ENCODE assay signal across 20 cellular contexts in the genomic region with DNA sequence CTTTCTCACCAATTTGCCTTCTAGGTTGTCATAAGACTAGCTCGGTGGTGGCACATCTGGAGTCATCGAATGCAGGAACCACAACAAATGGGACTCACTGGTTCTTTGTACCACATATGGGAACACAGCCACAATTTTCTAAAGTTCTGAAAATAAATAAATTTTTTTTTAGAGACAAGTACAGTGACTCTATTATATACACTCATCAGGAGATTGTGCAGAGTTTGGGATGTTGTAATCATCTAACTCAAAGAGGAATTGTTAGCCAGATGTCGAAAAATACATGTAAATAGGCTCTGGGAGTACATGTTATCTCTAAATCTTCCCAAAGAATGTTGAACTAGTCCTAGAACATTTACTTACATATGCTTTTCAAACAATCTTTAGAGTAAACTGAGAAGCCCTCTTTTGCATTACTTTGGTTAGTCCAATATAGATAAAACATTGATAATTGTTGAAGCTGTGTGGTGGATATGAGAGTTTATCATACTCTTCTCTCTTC.
DNase-seq lines count a peak whose midpoint lies in the region; ATAC-seq and TF ChIP-seq lines count a peak whose summit lies in the region.
"Had no signal": no experiment of that assay in that cellular context is flagged by ENCODE, and none has a peak within 500 bp of the region (broad histone marks: within the 10 kb centered on the region; RNA-seq: fewer than 3 reads in every experiment).

No MANE protein-coding gene starts in this region.

- ATAC-seq in HG03095 (IDR thresholded peaks at IDR 0.05; ENCODE audit: unreplicated experiment): no peak
- ATAC-seq: activated naive CD8-positive, alpha-beta T cell treated with anti-CD3 and anti-CD28 coated beads, Interleukin-2, amount 50 U/mL, for 24 hours; activated T-helper 17 cell treated with anti-CD3 and anti-CD28 coated beads, Interleukin-2, amount 50 U/mL, for 72 hours had no signal

- no peak overlapping the region for H3K4me3 ChIP-seq in AG10803 (ENCODE audit: low read length)
- no peak overlapping the region for H3K4me3 ChIP-seq in fibroblast of pulmonary artery (replicated peaks; ENCODE audit: low read depth, low read length)
- H3K4me3 ChIP-seq: sigmoid colon, testis had no signal

- no peak for TF ChIP-seq CTCF in AG10803 (conservative IDR thresholded peaks at IDR 0.05; ENCODE audit: low read length)
- no peak for TF ChIP-seq CTCF in fibroblast of pulmonary artery (IDR thresholded peaks at IDR 0.05; ENCODE audit: low read length, missing control alignments)

- DNase-seq in AG10803 (ENCODE audit: low read depth): peak; percentile 37
- peak; percentile 62 to 63 for DNase-seq in NCI-H526 (lab: John Stamatoyannopoulos, UW)
- DNase-seq in fibroblast of pulmonary artery (ENCODE audit: low read depth): peak; percentile 89
- DNase-seq in medulla oblongata (ENCODE audit: extremely low spot score): peak; percentile 78
- no peak for DNase-seq in NCI-H345 treated with DMSO at 0.1 percent for 48 hours (lab: John Stamatoyannopoulos, UW; ENCODE audit: unreplicated experiment)
- no peak for DNase-seq in DMS114 treated with DMSO at 0.1 percent for 48 hours (lab: John Stamatoyannopoulos, UW; ENCODE audit: unreplicated experiment)
- no peak for DNase-seq in COLO668 (lab: John Stamatoyannopoulos, UW; ENCODE audit: unreplicated experiment)
- DNase-seq: ACHN; activated CD4-positive, alpha-beta T cell treated with anti-CD3 and anti-CD28 coated beads for 48 hours; activated naive CD8-positive, alpha-beta T cell treated with anti-CD3 and anti-CD28 coated beads, Interleukin-2, amount 50 U/mL, for 24 hours; erythroblast; naive B cell; NCI-H2171; NCI-H82; OCI-M1; SHP77 treated with DMSO at 0.1 percent for 48 hours; sigmoid colon; testis had no signal

Comparison
In these comparisons a context has a peak if more than half of its experiments do, and no peak if none do; other contexts are left out.
1. DNase-seq: peak in AG10803 (single experiment), NCI-H526 (2 of 2), fibroblast of pulmonary artery (single experiment) and medulla oblongata (single experiment); none in NCI-H345 treated with DMSO at 0.1 percent for 48 hours (single experiment), DMS114 treated with DMSO at 0.1 percent for 48 hours (single experiment) and COLO668 (single experiment).